Comparison of ENCODE assay signal across 15 cellular contexts in genomic region chr15:73366766-73367623, GRCh38. TPM values are rescaled to one million over a fixed set of nuclear protein-coding genes. Genes with fewer than 3 reads are reported as not detected.
DNase-seq lines count a peak whose midpoint lies in the region; ATAC-seq and TF ChIP-seq lines count a peak whose summit lies in the region.
"Had no signal": no experiment of that assay in that cellular context is flagged by ENCODE, and none has a peak within 500 bp of the region (broad histone marks: within the 10 kb centered on the region; RNA-seq: fewer than 3 reads in every experiment).

No MANE protein-coding gene starts in this region.

- DNase-seq in central memory CD8-positive, alpha-beta T cell (ENCODE audit: low spot score in 2 of 2), result no peak
- no peak for DNase-seq in psoas muscle
- DNase-seq in AG08395 (ENCODE audit: low spot score), result no peak
- no peak for DNase-seq in amygdala (lab: John Stamatoyannopoulos, UW)
- no peak for DNase-seq in GOT3 (lab: John Stamatoyannopoulos, UW)
- DNase-seq: activated CD4-positive, CD25-positive, alpha-beta regulatory T cell treated with anti-CD3 and anti-CD28 coated beads, Interleukin-2, amount 50 U/mL, for 72 hours; amniotic stem cell; CD8-positive, alpha-beta memory T cell; naive thymus-derived CD8-positive, alpha-beta T cell; NCI-H2227 treated with DMSO at 0.1 percent for 48 hours; stimulated activated naive CD8-positive, alpha-beta T cell treated with anti-CD3 and anti-CD28 coated beads, Interleukin-15, amount 100 ng/mL, for 72 hours had no signal

- H3K4me1 Mint-ChIP-seq in central memory CD8-positive, alpha-beta T cell, result no peaks in the 10 kb centered on the region
- H3K4me1 Mint-ChIP-seq: stimulated activated naive CD8-positive, alpha-beta T cell treated with anti-CD3 and anti-CD28 coated beads, Interleukin-15, amount 100 ng/mL, for 72 hours had no signal

- peaks cover 4% of the 10 kb centered on the region for H3K36me3 Mint-ChIP-seq in central memory CD8-positive, alpha-beta T cell (ENCODE audit: insufficient read depth)
- H3K36me3 Mint-ChIP-seq: CD8-positive, alpha-beta memory T cell; naive thymus-derived CD8-positive, alpha-beta T cell had no signal

- H3K27ac ChIP-seq in HUES6 (ENCODE audit: low read depth, low read length), result no peak overlapping the region
- H3K27ac ChIP-seq in psoas muscle, result no peak overlapping the region

- H3K27me3 Mint-ChIP-seq in central memory CD8-positive, alpha-beta T cell, result peaks cover 75% of the 10 kb centered on the region

- no peak overlapping the region for H3K27ac Mint-ChIP-seq in central memory CD8-positive, alpha-beta T cell (ENCODE audit: low read depth)
- H3K27ac Mint-ChIP-seq: CD8-positive, alpha-beta memory T cell; naive thymus-derived CD8-positive, alpha-beta T cell; stimulated activated naive CD8-positive, alpha-beta T cell treated with anti-CD3 and anti-CD28 coated beads, Interleukin-15, amount 100 ng/mL, for 72 hours had no signal

- no peak for ATAC-seq in central memory CD8-positive, alpha-beta T cell (replicated peaks; ENCODE audit: extremely low read depth, poor library complexity, severe bottlenecking)
- ATAC-seq in psoas muscle, result no peak
- ATAC-seq: naive thymus-derived CD8-positive, alpha-beta T cell; stimulated activated naive CD8-positive, alpha-beta T cell treated with anti-CD3 and anti-CD28 coated beads, Interleukin-15, amount 100 ng/mL, for 72 hours had no signal

- no peak for TF ChIP-seq CTCF in psoas muscle (IDR thresholded peaks at IDR 0.05)

- H3K36me3 ChIP-seq in HUES6 (ENCODE audit: control insufficient read depth, insufficient read depth, low read length) (no peaks in the 10 kb centered on the region), psoas muscle (ENCODE audit: insufficient read depth in 1 of 2, low read depth in 1 of 2) (no peaks in the 10 kb centered on the region)

- H3K4me1 ChIP-seq in HUES6 (ENCODE audit: control insufficient read depth, insufficient read depth, low read length) (peaks cover 57% of the 10 kb centered on the region), psoas muscle (no peaks in the 10 kb centered on the region)

- H3K9ac ChIP-seq in HUES6 (ENCODE audit: low read length), result peak overlapping the region; percentile 69

- H3K4me3 ChIP-seq in HUES6 (ENCODE audit: low read depth, low read length), result peak overlapping the region; percentile 68
- H3K4me3 ChIP-seq in iPS-11a (ENCODE audit: low read depth, low read length), result peak overlapping the region; percentile 69
- peak overlapping the region; percentile 59 for H3K4me3 ChIP-seq in psoas muscle

- WGBS in psoas muscle, 3 donors, result 16 to 19% (median 18%) methylated on average over 28 of the region's 28 CpGs

- intact Hi-C loops in psoas muscle (cut with DNase I), result no loop called here

- peak overlapping the region; percentile 27 for H3K4me3 Mint-ChIP-seq in central memory CD8-positive, alpha-beta T cell
- H3K4me3 Mint-ChIP-seq: CD8-positive, alpha-beta memory T cell; naive thymus-derived CD8-positive, alpha-beta T cell; stimulated activated naive CD8-positive, alpha-beta T cell treated with anti-CD3 and anti-CD28 coated beads, Interleukin-15, amount 100 ng/mL, for 72 hours had no signal

- H3K9me3 Mint-ChIP-seq in central memory CD8-positive, alpha-beta T cell, result no peaks in the 10 kb centered on the region
- H3K9me3 Mint-ChIP-seq: CD8-positive, alpha-beta memory T cell; naive thymus-derived CD8-positive, alpha-beta T cell; stimulated activated naive CD8-positive, alpha-beta T cell treated with anti-CD3 and anti-CD28 coated beads, Interleukin-15, amount 100 ng/mL, for 72 hours had no signal

- H3K27me3 ChIP-seq in HUES6 (ENCODE audit: control insufficient read depth, insufficient read depth, low read length) (peaks cover 57% of the 10 kb centered on the region), psoas muscle (ENCODE audit: insufficient read depth in 3 of 3, low read length in 2 of 3) (peaks cover 0 to 86% (median 44%) of the 10 kb centered on the region in 3 donors)

- H3K9me3 ChIP-seq in HUES6 (ENCODE audit: control insufficient read depth, insufficient read depth, low read depth, low read length) (no peaks in the 10 kb centered on the region), psoas muscle (no peaks in the 10 kb centered on the region)

RNA-seq across cellular contexts. Expression of gene HCN4, which starts 1.8 kb away (rescaled TPM):
- total RNA-seq in psoas muscle, result not detected
- polyA plus RNA-seq in psoas muscle, result not detected
- total RNA-seq: dermis microvascular lymphatic vessel endothelial cell; fibroblast of villous mesenchyme; naive thymus-derived CD8-positive, alpha-beta T cell had no signal
- polyA plus RNA-seq: CD8-positive, alpha-beta memory T cell; naive thymus-derived CD8-positive, alpha-beta T cell had no signal
